12 cellular contexts compared by ENCODE assay signal in genomic region chr20:54914995-54915394, GRCh38.
DNase-seq lines count a peak whose midpoint lies in the region; ATAC-seq lines count a peak whose summit lies in the region.
"Had no signal": no experiment of that assay in that cellular context is flagged by ENCODE, and none has a peak within 500 bp of the region (broad histone marks: within the 10 kb centered on the region; RNA-seq: fewer than 3 reads in every experiment).

No MANE protein-coding gene starts in this region.

- ATAC-seq in GM21526 (IDR thresholded peaks at IDR 0.05; ENCODE audit: low FRiP score, unreplicated experiment): no peak

- DNase-seq in SHP77 (lab: John Stamatoyannopoulos, UW) (peak; percentile 9 to 25), SHP77 treated with DMSO at 0.1 percent for 48 hours (lab: John Stamatoyannopoulos, UW) (no peak), NCI-H69 (lab: John Stamatoyannopoulos, UW) (peak; percentile 30), left kidney (ENCODE audit: low read depth, low spot score) (peak; percentile 34)
- DNase-seq in stimulated activated CD4-positive, alpha-beta T cell treated with anti-CD3 and anti-CD28 coated beads, Interleukin-2, amount 100 ng/mL, for 48 hours: no peak
- DNase-seq: AML-193; CD4-positive, alpha-beta memory T cell; DMS153; DMS79; GDM1; H9 had no signal

Comparison
In these comparisons a context has a peak if more than half of its experiments do, and no peak if none do; other contexts are left out.
1. DNase-seq: peak in SHP77 (2 of 2), NCI-H69 (single experiment) and left kidney (single experiment); none in SHP77 treated with DMSO at 0.1 percent for 48 hours (single experiment) and stimulated activated CD4-positive, alpha-beta T cell treated with anti-CD3 and anti-CD28 coated beads, Interleukin-2, amount 100 ng/mL, for 48 hours (0 of 2).